1 cellular context compared by ENCODE assay signal in genomic region chr14:100144996-100145646, GRCh38.
TF ChIP-seq lines count a peak whose summit lies in the region.

No MANE protein-coding gene starts in this region.

TF ChIP-seq in HepG2, 621 proteins besides CTCF, POLR2A, EP300 and RAD21 (continued from another document and continues in another):
- peak; percentile 71; the same call in 1 of the 2 replicates for TF ChIP-seq ZBTB39 (CRISPR knock-in tag; IDR thresholded peaks at IDR 0.05)
- TF ChIP-seq HMG20B (CRISPR knock-in tag; conservative IDR thresholded peaks at IDR 0.05), result no peak; the same call in 1 of the 2 replicates
- no peak for TF ChIP-seq FOXK2 (IDR thresholded peaks at IDR 0.05)
- 0 out of 2 replicates have a peak, but pooled peaks have one; percentile 58 for TF ChIP-seq ZNF30 (CRISPR knock-in tag; IDR thresholded peaks at IDR 0.05)
- TF ChIP-seq IRX3 (CRISPR knock-in tag; IDR thresholded peaks at IDR 0.05; ENCODE audit: borderline replicate concordance, low read depth), result peak; percentile 46; the same call in 1 of the 2 replicates
- peak; percentile 84 for TF ChIP-seq ZNF574 (CRISPR knock-in tag; IDR thresholded peaks at IDR 0.05)
- peak; percentile 69; the same call in 1 of the 2 replicates for TF ChIP-seq ZNF891 (CRISPR knock-in tag; IDR thresholded peaks at IDR 0.05)
- TF ChIP-seq ZFY (CRISPR knock-in tag; IDR thresholded peaks at IDR 0.05), result peak; percentile 96
- no peak for TF ChIP-seq NR3C1 (CRISPR knock-in tag; IDR thresholded peaks at IDR 0.05)
- TF ChIP-seq PAXIP1 (CRISPR knock-in tag; conservative IDR thresholded peaks at IDR 0.05), result peak; percentile 93
- TF ChIP-seq NR2F6 (IDR thresholded peaks at IDR 0.05), result peak; percentile 10; the same call in 1 of the 2 replicates
- peak; percentile 67 for TF ChIP-seq NR2F6 (CRISPR knock-in tag; IDR thresholded peaks at IDR 0.05)
- peak; percentile 82; the same call in 1 of the 2 replicates for TF ChIP-seq IRF9 (CRISPR knock-in tag; IDR thresholded peaks at IDR 0.05; ENCODE audit: borderline replicate concordance)
- peak; percentile 82; the same call in 1 of the 2 replicates for TF ChIP-seq SPEN (CRISPR knock-in tag; IDR thresholded peaks at IDR 0.05; ENCODE audit: low read depth)
- TF ChIP-seq ZNF143 (CRISPR knock-in tag; IDR thresholded peaks at IDR 0.05), result peak; percentile 27; the same call in 1 of the 2 replicates
- TF ChIP-seq PBX2 (CRISPR knock-in tag; IDR thresholded peaks at IDR 0.05), result no peak
- peak; percentile 27; the same call in 1 of the 2 replicates for TF ChIP-seq MYC (CRISPR knock-in tag; IDR thresholded peaks at IDR 0.05; ENCODE audit: borderline replicate concordance)
- peak; percentile 36; the same call in 1 of the 2 replicates for TF ChIP-seq FOXP4 (CRISPR knock-in tag; IDR thresholded peaks at IDR 0.05)
- TF ChIP-seq ZBTB40 (IDR thresholded peaks at IDR 0.05), result no peak
- TF ChIP-seq ZBTB40 (CRISPR knock-in tag; IDR thresholded peaks at IDR 0.05), result peak; percentile 85
- peak; percentile 39; the same call in 1 of the 2 replicates for TF ChIP-seq ZNF557 (CRISPR knock-in tag; IDR thresholded peaks at IDR 0.05)
- peak; percentile 98 for TF ChIP-seq ZNF687 (CRISPR knock-in tag; IDR thresholded peaks at IDR 0.05)
- TF ChIP-seq ZNF776 (CRISPR knock-in tag; IDR thresholded peaks at IDR 0.05), result no peak
- peak; percentile 93 for TF ChIP-seq ZNF292 (CRISPR knock-in tag; IDR thresholded peaks at IDR 0.05; ENCODE audit: borderline replicate concordance, low read depth)
- TF ChIP-seq FOXA1 (IDR thresholded peaks at IDR 0.05), result no peak
- peak; percentile 77 for TF ChIP-seq FOXA1 (CRISPR knock-in tag; IDR thresholded peaks at IDR 0.05)
